Comparison of ENCODE assay signal across 18 cellular contexts in genomic region chr1:240178366-240178765, GRCh38.
"Had no signal": no experiment of that assay in that cellular context is flagged by ENCODE, and none has a peak within 500 bp of the region (broad histone marks: within the 10 kb centered on the region; RNA-seq: fewer than 3 reads in every experiment).

No MANE protein-coding gene starts in this region.

- H3K36me3 ChIP-seq: spleen, thyroid gland had no signal

- H3K9me3 ChIP-seq: mucosa of descending colon, spleen, thyroid gland had no signal

- H3K27me3 ChIP-seq: spleen, thyroid gland had no signal

- ATAC-seq: activated CD8-positive, alpha-beta T cell treated with anti-CD3 and anti-CD28 coated beads, Interleukin-2, amount 10 ng/mL, durations not matched to agents 7 days and 5 days; left ventricle myocardium superior; mucosa of descending colon; T-cell had no signal

- H3K4me3 ChIP-seq: mucosa of descending colon, spleen, thyroid gland had no signal

- H3K27ac ChIP-seq: spleen, thyroid gland, WERI-Rb-1 had no signal

- DNase-seq: activated CD4-positive, alpha-beta T cell treated with anti-CD3 and anti-CD28 coated beads, Interleukin-2, amount 10 ng/mL, durations not matched to agents 7 days and 5 days; activated CD4-positive, CD25-positive, alpha-beta regulatory T cell treated with anti-CD3 and anti-CD28 coated beads, Interleukin-2, amount 50 U/mL, for 72 hours; activated CD8-positive, alpha-beta T cell treated with anti-CD3 and anti-CD28 coated beads, Interleukin-2, amount 10 ng/mL, durations not matched to agents 7 days and 5 days; activated gamma-delta T cell treated with Interleukin-2 at 50 U/mL for 16 hours; effector CD4-positive, alpha-beta T cell; foreskin fibroblast; immature natural killer cell; kidney glomerular epithelial cell; left ventricle myocardium superior; mucosa of descending colon; naive B cell; occipital lobe; spleen; stimulated activated CD4-positive, alpha-beta T cell treated with anti-CD3 and anti-CD28 coated beads, Interleukin-4, amount 100 ng/mL, for 24 hours; stimulated activated naive CD4-positive, alpha-beta T cell treated with Interleukin-2 at 50 U/mL for 16 hours; T-cell; thyroid gland; WERI-Rb-1 had no signal

- H3K4me1 ChIP-seq: spleen, thyroid gland had no signal
